8 cellular contexts compared by ENCODE assay signal in the genomic region with DNA sequence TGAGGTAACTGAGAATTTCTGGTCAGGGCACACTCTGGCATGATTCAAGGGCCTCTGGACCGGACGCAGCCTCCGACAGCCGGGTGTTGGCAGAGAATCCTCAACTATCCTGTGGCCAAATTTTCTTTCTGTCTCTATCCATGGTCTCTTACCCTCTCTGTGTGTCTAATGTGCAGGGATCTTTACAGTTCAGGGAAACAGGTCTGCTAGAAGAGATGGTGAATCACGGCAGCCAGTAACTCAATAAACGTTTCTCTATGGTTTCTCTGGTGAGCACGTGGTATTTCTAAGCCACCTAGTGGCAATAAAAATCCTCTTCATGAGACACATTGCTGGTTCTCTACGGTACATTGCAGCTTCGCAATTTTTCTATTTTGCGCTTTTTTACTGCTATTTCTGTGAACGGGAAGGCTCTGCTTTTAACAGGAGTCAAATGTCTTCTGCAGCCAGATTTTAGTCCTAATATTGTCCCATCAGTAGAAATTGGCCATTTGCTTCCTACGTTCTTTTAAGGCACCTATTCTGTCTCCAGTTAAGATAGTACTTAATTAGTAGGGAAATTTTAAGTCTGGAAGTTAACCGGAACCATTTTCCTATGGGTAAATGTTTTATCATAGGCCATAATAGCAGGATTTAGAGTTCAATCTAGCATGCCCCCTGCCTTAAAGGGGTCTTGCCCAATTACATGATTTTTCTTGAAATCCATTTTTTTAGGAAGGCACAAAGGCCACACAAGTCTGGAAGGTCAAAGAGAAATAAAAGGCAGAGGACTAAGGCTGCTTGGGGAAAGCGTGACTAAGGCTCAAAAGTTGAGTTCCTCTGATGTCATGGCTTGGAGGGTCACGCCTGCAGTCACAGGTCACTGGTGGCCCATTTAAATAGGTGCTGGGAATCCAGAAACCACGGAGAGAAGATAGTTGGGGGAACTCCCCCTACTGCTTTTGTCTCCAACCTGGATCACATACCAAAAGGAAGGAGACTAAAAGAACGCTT. TPM values are rescaled to one million over a fixed set of nuclear protein-coding genes. Genes with fewer than 3 reads are reported as not detected.
DNase-seq lines count a peak whose midpoint lies in the region; ATAC-seq and TF ChIP-seq lines count a peak whose summit lies in the region.

No MANE protein-coding gene starts in this region.

- no peaks in the 10 kb centered on the region for H3K36me3 ChIP-seq in GM06990 (ENCODE audit: control insufficient read depth, insufficient read depth, low read length)
- no peaks in the 10 kb centered on the region for H3K36me3 ChIP-seq in right atrium auricular region

- H3K9me3 ChIP-seq in right atrium auricular region = no peaks in the 10 kb centered on the region

- peak overlapping the region in 1 of 2 donors; percentile 50 for H3K27ac Mint-ChIP-seq in activated naive CD4-positive, alpha-beta T cell treated with anti-CD3 and anti-CD28 coated beads, Interleukin-2, amount 50 U/mL, for 72 hours

- no peak overlapping the region for H3K27ac ChIP-seq in right atrium auricular region

- no peak overlapping the region for H3K4me3 ChIP-seq in GM06990 (replicated peaks; ENCODE audit: low read depth, low read length)
- H3K4me3 ChIP-seq in right atrium auricular region = no peak overlapping the region

- H3K36me3 Mint-ChIP-seq in activated naive CD4-positive, alpha-beta T cell treated with anti-CD3 and anti-CD28 coated beads, Interleukin-2, amount 50 U/mL, for 72 hours = no peaks in the 10 kb centered on the region

- H3K9me3 Mint-ChIP-seq in activated naive CD4-positive, alpha-beta T cell treated with anti-CD3 and anti-CD28 coated beads, Interleukin-2, amount 50 U/mL, for 72 hours = no peaks in the 10 kb centered on the region

- H3K27me3 ChIP-seq in GM06990 (replicated peaks; ENCODE audit: control insufficient read depth, insufficient read depth, low read length) (no peaks in the 10 kb centered on the region), right atrium auricular region (no peaks in the 10 kb centered on the region)

- DNase-seq in Ammon's horn (ENCODE audit: low spot score) (peak; percentile 74), GM06990 (ENCODE audit: extremely low read depth, insufficient read length) (no peak), NCI-H69 (lab: John Stamatoyannopoulos, UW) (peak; percentile 48), right atrium auricular region (ENCODE audit: low spot score) (no peak), pulmonary artery endothelial cell (ENCODE audit: low read depth, low spot score) (peak; percentile 30), NCI-H2107 (lab: John Stamatoyannopoulos, UW) (no peak)
- peak in 1 of 2 donors; percentile 30 for DNase-seq in activated naive CD4-positive, alpha-beta T cell treated with anti-CD3 and anti-CD28 coated beads, Interleukin-2, amount 50 U/mL, for 72 hours (ENCODE audit: low spot score in 2 of 2)

- H3K4me1 ChIP-seq in right atrium auricular region = no peaks in the 10 kb centered on the region

- peak; percentile 65 for TF ChIP-seq CTCF in GM06990 (IDR thresholded peaks at IDR 0.05; ENCODE audit: insufficient read depth, low read length, poor library complexity, severe bottlenecking)
- peak; percentile 27 to 74 for TF ChIP-seq CTCF in right atrium auricular region (IDR thresholded peaks at IDR 0.05)

- peak; percentile 91 to 95 for ATAC-seq in activated naive CD4-positive, alpha-beta T cell treated with anti-CD3 and anti-CD28 coated beads, Interleukin-2, amount 50 U/mL, for 72 hours
- no peak for ATAC-seq in HG02884 (IDR thresholded peaks at IDR 0.05; ENCODE audit: unreplicated experiment)

RNA-seq across cellular contexts. Expression of a gene that starts 31.5 kb away (rescaled TPM):
- 10 to 100 TPM; 10.1 to 14.5 TPM for total RNA-seq in activated naive CD4-positive, alpha-beta T cell treated with anti-CD3 and anti-CD28 coated beads, Interleukin-2, amount 50 U/mL, for 72 hours
- 10 to 100 TPM; 18.3 to 38.2 TPM for total RNA-seq in right atrium auricular region
- 0.04 and 0.13 TPM in 2 replicates for total RNA-seq in pulmonary artery endothelial cell

RNA-seq across cellular contexts. Expression of a gene that starts 35.3 kb away (rescaled TPM):
- total RNA-seq in activated naive CD4-positive, alpha-beta T cell treated with anti-CD3 and anti-CD28 coated beads, Interleukin-2, amount 50 U/mL, for 72 hours = 10 to 100 TPM; 14.0 to 19.5 TPM
- total RNA-seq in right atrium auricular region (under 1 TPM; 0.52 to 0.90 TPM), pulmonary artery endothelial cell (not detected in 2 replicates)

RNA-seq across cellular contexts. Expression of a gene that starts 47.5 kb away (rescaled TPM):
- total RNA-seq in activated naive CD4-positive, alpha-beta T cell treated with anti-CD3 and anti-CD28 coated beads, Interleukin-2, amount 50 U/mL, for 72 hours = 100 to 1,000 TPM in 1 of 2 donors, 10 to 100 TPM in 1; 83.4 to 145 TPM
- 1 to 10 TPM; 3.7 to 4.5 TPM for total RNA-seq in right atrium auricular region
- not detected in 2 replicates for total RNA-seq in pulmonary artery endothelial cell

Comparison
In these comparisons a context has a peak if more than half of its experiments do, and no peak if none do; other contexts are left out.
1. DNase-seq: peak in Ammon's horn (single experiment), NCI-H69 (single experiment) and pulmonary artery endothelial cell (single experiment); none in GM06990 (single experiment), right atrium auricular region (single experiment) and NCI-H2107 (single experiment).
2. RNA of a gene that starts 35.3 kb away (total RNA-seq): 14.0 to 19.5 TPM in activated naive CD4-positive, alpha-beta T cell treated with anti-CD3 and anti-CD28 coated beads, Interleukin-2, amount 50 U/mL, for 72 hours; 0.52 to 0.90 TPM in right atrium auricular region and not detected in pulmonary artery endothelial cell; every median in the first group is over 4 times any median in the second.
3. RNA of a gene that starts 47.5 kb away (total RNA-seq): 83.4 to 145 TPM in activated naive CD4-positive, alpha-beta T cell treated with anti-CD3 and anti-CD28 coated beads, Interleukin-2, amount 50 U/mL, for 72 hours; 3.7 to 4.5 TPM in right atrium auricular region and not detected in pulmonary artery endothelial cell; every median in the first group is over 10 times any median in the second.